Comparison of ENCODE assay signal across 17 cellular contexts in the genomic region with DNA sequence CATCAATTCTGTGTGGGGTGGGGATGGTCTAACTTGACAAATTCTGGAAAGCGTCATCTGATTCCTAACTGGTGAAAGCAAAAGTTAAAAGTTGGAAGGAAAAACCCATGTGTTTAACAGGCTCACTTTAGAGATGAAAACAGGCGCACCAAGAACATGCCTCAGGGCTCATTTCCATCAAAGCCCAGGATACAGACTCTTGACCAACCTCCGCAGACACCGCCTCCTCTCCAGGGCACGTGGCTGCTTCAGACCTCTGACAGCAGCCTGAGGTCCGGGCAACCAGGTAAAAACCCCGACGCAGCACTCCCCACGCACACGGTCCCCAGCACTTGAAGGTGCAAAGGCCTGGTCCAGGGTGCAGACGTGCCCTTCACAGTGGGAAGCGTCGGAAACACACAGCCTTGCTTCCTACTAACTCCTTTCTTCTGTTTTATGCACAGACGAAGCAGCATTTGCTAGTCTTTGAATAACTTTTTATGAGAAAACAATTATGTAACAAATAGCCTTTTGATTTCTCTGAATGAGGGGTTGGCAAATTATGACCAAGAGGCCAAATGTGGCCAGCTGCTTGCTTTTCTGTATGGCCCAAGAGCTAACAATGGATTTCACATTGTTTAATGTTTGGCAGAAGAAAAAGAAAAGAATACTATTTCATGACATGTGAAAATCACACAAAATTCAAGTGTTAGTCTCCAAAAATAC.
"Had no signal": no experiment of that assay in that cellular context is flagged by ENCODE, and none has a peak within 500 bp of the region (broad histone marks: within the 10 kb centered on the region; RNA-seq: fewer than 3 reads in every experiment).

No MANE protein-coding gene starts in this region.

- H3K4me1 ChIP-seq: body of pancreas, lower lobe of right lung, psoas muscle, thyroid gland had no signal

- H3K9me3 Mint-ChIP-seq: central memory CD8-positive, alpha-beta T cell; naive B cell had no signal

- H3K27me3 Mint-ChIP-seq: activated naive CD8-positive, alpha-beta T cell; central memory CD8-positive, alpha-beta T cell; naive B cell had no signal

- H3K4me3 Mint-ChIP-seq: activated naive CD8-positive, alpha-beta T cell; central memory CD8-positive, alpha-beta T cell had no signal

- DNase-seq: activated CD4-positive, alpha-beta T cell treated with anti-CD3 and anti-CD28 coated beads, Interleukin-2, amount 50 U/mL, for 48 hours; amniotic stem cell; body of pancreas; cortex of kidney; effector memory CD4-positive, alpha-beta T cell; lower lobe of right lung; naive B cell; psoas muscle; sigmoid colon; spleen; stomach; T-helper 1 cell; thyroid gland had no signal

- H3K36me3 Mint-ChIP-seq: activated naive CD8-positive, alpha-beta T cell had no signal

- H3K27me3 ChIP-seq: body of pancreas, sigmoid colon, spleen, stomach, thyroid gland had no signal

- H3K9me3 ChIP-seq: body of pancreas, lower lobe of right lung, psoas muscle, sigmoid colon, spleen, stomach, thyroid gland had no signal

- H3K27ac ChIP-seq: body of pancreas, lower lobe of right lung, psoas muscle, sigmoid colon, SK-N-MC, spleen, stomach, thyroid gland, VCaP had no signal

- ATAC-seq: body of pancreas, lower lobe of right lung had no signal

- H3K27ac Mint-ChIP-seq: activated naive CD8-positive, alpha-beta T cell had no signal

- H3K4me3 ChIP-seq: body of pancreas, lower lobe of right lung, psoas muscle, sigmoid colon, SK-N-MC, spleen, stomach, thyroid gland had no signal
